Comparison of ENCODE assay signal across 8 cellular contexts in the genomic region with DNA sequence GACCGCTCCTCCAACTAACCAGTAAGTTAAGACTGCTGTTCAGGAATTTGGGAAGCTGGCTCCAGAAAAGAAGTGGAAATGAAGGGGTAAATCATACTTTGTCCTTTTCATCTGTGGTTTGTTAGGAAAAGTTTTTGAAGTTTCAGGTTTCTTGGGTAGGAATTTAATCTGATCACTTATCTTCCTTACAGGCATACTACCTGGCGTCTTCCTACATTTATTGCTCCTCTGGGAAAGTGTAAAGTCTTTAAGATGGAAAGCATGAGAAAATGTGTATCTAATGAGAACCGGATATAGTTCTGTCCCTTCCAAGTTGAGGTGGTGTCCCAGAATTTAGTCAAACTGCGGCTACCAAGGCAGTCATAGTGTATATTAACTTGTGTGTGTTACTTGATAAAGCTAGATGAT. TPM values are rescaled to one million over a fixed set of nuclear protein-coding genes. Genes with fewer than 3 reads are reported as not detected.
DNase-seq lines count a peak whose midpoint lies in the region; ATAC-seq and TF ChIP-seq lines count a peak whose summit lies in the region.

No MANE protein-coding gene starts in this region.

- H3K4me1 ChIP-seq in foreskin keratinocyte = peaks cover 6% of the 10 kb centered on the region
- peaks cover 0 to 34% (median 22%) of the 10 kb centered on the region in 4 donors for H3K4me1 ChIP-seq in sigmoid colon

- H3K4me3 ChIP-seq in GM12875 (ENCODE audit: low read depth, low read length) (peak overlapping the region; percentile 81), sigmoid colon (peak overlapping the region; percentile 78 to 98 (median 81))

- H3K4me1 Mint-ChIP-seq in T-helper 17 cell = peaks cover 27% of the 10 kb centered on the region

- WGBS in sigmoid colon, 2 donors = 2 to 10% methylated on average over 4 of the region's 4 CpGs

- H3K27ac ChIP-seq in foreskin keratinocyte (peak overlapping the region; percentile 79), sigmoid colon (peak overlapping the region; percentile 85 to 96 (median 89))

- no peak for TF ChIP-seq POLR2A in sigmoid colon (IDR thresholded peaks at IDR 0.05)

- TF ChIP-seq CTCF in GM12875 (IDR thresholded peaks at IDR 0.05; ENCODE audit: borderline replicate concordance, insufficient read depth, low read depth, low read length) (no peak), foreskin keratinocyte (conservative IDR thresholded peaks at IDR 0.05) (no peak), sigmoid colon (IDR thresholded peaks at IDR 0.05) (no peak)

- H3K36me3 ChIP-seq in sigmoid colon = no peaks in the 10 kb centered on the region

- H3K9me3 ChIP-seq in T-helper 17 cell (ENCODE audit: control insufficient read depth, low read length, poor library complexity, severe bottlenecking) (no peaks in the 10 kb centered on the region), sigmoid colon (no peaks in the 10 kb centered on the region)

- DNase-seq in T-helper 17 cell (no peak), foreskin keratinocyte (peak in 1 of 2 donors; percentile 9), sigmoid colon (no peak)
- DNase-seq in stimulated activated CD4-positive, alpha-beta T cell treated with anti-CD3 and anti-CD28 coated beads, Interleukin-2, amount 100 ng/mL, for 48 hours = no peak

- H3K4me3 Mint-ChIP-seq in T-helper 17 cell = peak overlapping the region; percentile 98

- no peaks in the 10 kb centered on the region for H3K27me3 Mint-ChIP-seq in T-helper 17 cell

- H3K36me3 Mint-ChIP-seq in T-helper 17 cell (ENCODE audit: low read depth) = peaks cover 3% of the 10 kb centered on the region

- intact Hi-C loops in sigmoid colon (cut with DNase I) = loop anchor here (5.0 kb wide), 2 partner anchors 143 to 998 kb away; partner anchors contain the start of genes CCNH and TMEM161B

- TF ChIP-seq EP300 in sigmoid colon (IDR thresholded peaks at IDR 0.05) = no peak

- peak overlapping the region; percentile 94 for H3K27ac Mint-ChIP-seq in T-helper 17 cell

- H3K27me3 ChIP-seq in foreskin keratinocyte = no peaks in the 10 kb centered on the region
- no peaks in the 10 kb centered on the region for H3K27me3 ChIP-seq in sigmoid colon

- ATAC-seq in T-helper 17 cell = no peak
- ATAC-seq in foreskin keratinocyte = no peak
- ATAC-seq in HG02623 (IDR thresholded peaks at IDR 0.05; ENCODE audit: unreplicated experiment) = no peak
- ATAC-seq in HG02678 (IDR thresholded peaks at IDR 0.05; ENCODE audit: unreplicated experiment) = no peak
- ATAC-seq in GM18907 (IDR thresholded peaks at IDR 0.05; ENCODE audit: unreplicated experiment) = no peak

RNA-seq across cellular contexts. Expression of gene RASA1, which starts 1.3 kb away (rescaled TPM):
- total RNA-seq in T-helper 17 cell = 10 to 100 TPM; 26.3 to 29.1 TPM
- 38.8 and 43.4 TPM in 2 replicates for total RNA-seq in foreskin keratinocyte
- 13.4 and 13.5 TPM in 2 replicates for polyA plus RNA-seq in foreskin keratinocyte
- 10 to 100 TPM; 22.7 to 30.0 (median 25.3) TPM for total RNA-seq in sigmoid colon
- 10 to 100 TPM in 2 of 3 donors, 1 to 10 TPM in 1; 9.0 to 18.0 (median 11.8) TPM for polyA plus RNA-seq in sigmoid colon
